Comparison of ENCODE assay signal across 8 cellular contexts in the genomic region with DNA sequence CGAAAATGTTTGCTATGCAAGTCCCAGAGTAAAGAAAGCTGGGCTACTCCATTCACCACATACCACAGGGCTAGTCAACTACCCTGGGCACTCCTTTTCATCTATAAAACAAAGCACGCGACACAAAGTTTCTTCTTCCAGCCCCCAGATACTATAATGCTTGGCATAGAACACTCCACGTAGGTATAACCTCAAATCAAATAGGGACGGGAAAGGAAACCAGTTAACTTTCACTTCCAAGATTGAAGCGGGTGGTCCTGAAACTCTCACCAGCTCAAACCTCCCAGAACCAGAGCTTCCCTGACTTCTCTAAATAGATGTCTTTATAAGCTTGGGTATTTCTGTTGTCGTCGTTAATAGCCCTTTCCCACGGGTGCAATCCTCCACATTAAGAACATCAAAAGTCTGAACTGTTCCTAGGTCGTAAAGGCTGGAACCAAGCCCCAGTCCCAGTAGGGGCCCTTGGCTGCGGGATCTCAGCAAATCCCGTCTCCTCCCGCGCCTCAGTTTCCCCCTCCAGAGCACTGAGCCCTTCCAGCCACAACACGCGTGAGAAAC. TPM values are rescaled to one million over a fixed set of nuclear protein-coding genes. Genes with fewer than 3 reads are reported as not detected.
A peak's percentile ranks its signal among the peaks of the same experiment; 100 is the strongest.
DNase-seq lines count a peak whose midpoint lies in the region; ATAC-seq and TF ChIP-seq lines count a peak whose summit lies in the region.

No MANE protein-coding gene starts in this region.

- H3K4me3 ChIP-seq in foreskin fibroblast (ENCODE audit: low read depth in 1 of 2, low read length in 2 of 2) (peak overlapping the region; percentile 75 to 80), ovary (peak overlapping the region; percentile 77)

- peaks cover 10% of the 10 kb centered on the region for H3K4me1 ChIP-seq in ovary (ENCODE audit: insufficient read depth)

- TF ChIP-seq POLR2A in ovary (IDR thresholded peaks at IDR 0.05): no peak

- no peaks in the 10 kb centered on the region for H3K27me3 ChIP-seq in ovary

- H3K9me3 ChIP-seq in ovary: no peaks in the 10 kb centered on the region

- 1% methylated on average over 16 of the region's 16 CpGs for WGBS in ovary, 3 donors

- peak overlapping the region; percentile 57; the same call in 1 of the 2 replicates for H3K27ac ChIP-seq in VCaP
- H3K27ac ChIP-seq in ovary: peak overlapping the region in 1 of 2 donors; percentile 57

- TF ChIP-seq EP300 in ovary (IDR thresholded peaks at IDR 0.05): no peak

- peak; percentile 4 for ATAC-seq in GM21447 (IDR thresholded peaks at IDR 0.05; ENCODE audit: unreplicated experiment)
- ATAC-seq in GM21529 (IDR thresholded peaks at IDR 0.05; ENCODE audit: unreplicated experiment): no peak
- ATAC-seq in HG02973 (IDR thresholded peaks at IDR 0.05; ENCODE audit: unreplicated experiment): no peak

- intact Hi-C loops in ovary (cut with DNase I): no loop called here

- H3K36me3 ChIP-seq in ovary: no peaks in the 10 kb centered on the region

- DNase-seq in AG08395 (ENCODE audit: low spot score) (peak; percentile 37), foreskin fibroblast (peak in 1 of 2 donors; percentile 24), ovary (peak in 3 of 5 donors; percentile 11 to 40 (median 35))
- no peak for DNase-seq in activated CD4-positive, CD25-positive, alpha-beta regulatory T cell (lab: John Stamatoyannopoulos, UW)

- TF ChIP-seq CTCF in VCaP (conservative IDR thresholded peaks at IDR 0.05): no peak
- no peak for TF ChIP-seq CTCF in foreskin fibroblast (IDR thresholded peaks at IDR 0.05; ENCODE audit: low read depth, low read length)
- no peak for TF ChIP-seq CTCF in ovary (IDR thresholded peaks at IDR 0.05)

RNA-seq across cellular contexts. Expression of a gene that starts 0.6 kb away (rescaled TPM):
- 10 to 100 TPM; 27.3 to 57.2 (median 43.5) TPM for total RNA-seq in ovary
- 100 to 1,000 TPM in 1 of 2 donors, 10 to 100 TPM in 1; 49.1 to 231 TPM for polyA plus RNA-seq in ovary

RNA-seq across cellular contexts. Expression of a gene that starts 46.3 kb away (rescaled TPM):
- 10 to 100 TPM; 24.6 to 31.1 (median 25.9) TPM for total RNA-seq in ovary
- 10 to 100 TPM; 19.6 to 31.2 TPM for polyA plus RNA-seq in ovary

Comparison
In these comparisons a context has a peak if more than half of its experiments do, and no peak if none do; other contexts are left out.
1. DNase-seq: peak in AG08395 (single experiment) and ovary (3 of 5); none in activated CD4-positive, CD25-positive, alpha-beta regulatory T cell (0 of 4).